Comparison of ENCODE assay signal across 1 cellular context in the genomic region with DNA sequence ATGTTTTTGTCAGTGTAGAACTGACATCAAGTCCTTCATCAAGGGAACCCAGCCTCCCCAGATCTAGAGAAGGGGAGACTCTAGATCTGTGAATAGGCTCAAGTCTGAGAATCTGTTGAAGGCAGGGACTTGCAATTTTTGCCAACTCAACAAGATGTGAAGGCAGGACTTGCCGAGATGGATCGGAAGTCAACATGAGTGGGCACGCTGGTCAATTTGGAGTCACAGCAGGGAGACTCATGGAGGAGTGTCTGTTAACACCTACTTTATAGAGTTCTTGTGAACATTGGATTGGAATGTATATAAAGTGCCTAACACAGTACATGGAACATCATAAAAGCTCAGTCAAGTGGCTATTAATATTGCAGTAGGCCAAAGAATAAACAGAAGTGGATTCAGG.
TF ChIP-seq lines count a peak whose summit lies in the region.

No MANE protein-coding gene starts in this region.

TF ChIP-seq in GM12878, 131 proteins besides CTCF, POLR2A, EP300 and RAD21:
- TF ChIP-seq JUNB (IDR thresholded peaks at IDR 0.05) = no peak
- no peak for TF ChIP-seq SPI1 (IDR thresholded peaks at IDR 0.05; ENCODE audit: borderline replicate concordance, insufficient read depth, low read depth, low read length)
- TF ChIP-seq, protein P1, sequence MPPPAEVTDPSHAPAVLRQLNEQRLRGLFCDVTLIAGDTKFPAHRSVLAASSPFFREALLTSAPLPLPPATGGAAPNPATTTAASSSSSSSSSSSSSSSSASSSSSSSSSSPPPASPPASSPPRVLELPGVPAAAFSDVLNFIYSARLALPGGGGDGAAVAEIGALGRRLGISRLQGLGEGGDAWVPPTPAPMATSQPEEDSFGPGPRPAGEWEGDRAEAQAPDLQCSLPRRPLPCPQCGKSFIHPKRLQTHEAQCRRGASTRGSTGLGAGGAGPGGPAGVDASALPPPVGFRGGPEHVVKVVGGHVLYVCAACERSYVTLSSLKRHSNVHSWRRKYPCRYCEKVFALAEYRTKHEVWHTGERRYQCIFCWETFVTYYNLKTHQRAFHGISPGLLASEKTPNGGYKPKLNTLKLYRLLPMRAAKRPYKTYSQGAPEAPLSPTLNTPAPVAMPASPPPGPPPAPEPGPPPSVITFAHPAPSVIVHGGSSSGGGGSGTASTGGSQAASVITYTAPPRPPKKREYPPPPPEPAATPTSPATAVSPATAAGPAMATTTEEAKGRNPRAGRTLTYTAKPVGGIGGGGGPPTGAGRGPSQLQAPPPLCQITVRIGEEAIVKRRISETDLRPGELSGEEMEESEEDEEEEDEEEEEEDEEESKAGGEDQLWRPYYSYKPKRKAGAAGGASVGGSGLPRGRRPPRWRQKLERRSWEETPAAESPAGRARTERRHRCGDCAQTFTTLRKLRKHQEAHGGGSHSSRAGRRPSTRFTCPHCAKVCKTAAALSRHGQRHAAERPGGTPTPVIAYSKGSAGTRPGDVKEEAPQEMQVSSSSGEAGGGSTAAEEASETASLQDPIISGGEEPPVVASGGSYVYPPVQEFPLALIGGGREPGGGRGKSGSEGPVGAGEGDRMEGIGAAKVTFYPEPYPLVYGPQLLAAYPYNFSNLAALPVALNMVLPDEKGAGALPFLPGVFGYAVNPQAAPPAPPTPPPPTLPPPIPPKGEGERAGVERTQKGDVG (CRISPR knock-in tag; IDR thresholded peaks at IDR 0.05) = no peak
- no peak for TF ChIP-seq MXI1 (IDR thresholded peaks at IDR 0.05; ENCODE audit: low read depth, low read length)
- no peak for TF ChIP-seq ZNF274 (IDR thresholded peaks at IDR 0.05; ENCODE audit: insufficient read depth, insufficient read length)
- no peak for TF ChIP-seq RB1 (IDR thresholded peaks at IDR 0.05; ENCODE audit: borderline replicate concordance)
- TF ChIP-seq CBX5 (IDR thresholded peaks at IDR 0.05; ENCODE audit: low read depth) = no peak
- TF ChIP-seq IRF4 (IDR thresholded peaks at IDR 0.05; ENCODE audit: low read depth, low read length) = no peak
- TF ChIP-seq, protein P2, sequence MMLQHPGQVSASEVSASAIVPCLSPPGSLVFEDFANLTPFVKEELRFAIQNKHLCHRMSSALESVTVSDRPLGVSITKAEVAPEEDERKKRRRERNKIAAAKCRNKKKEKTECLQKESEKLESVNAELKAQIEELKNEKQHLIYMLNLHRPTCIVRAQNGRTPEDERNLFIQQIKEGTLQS (IDR thresholded peaks at IDR 0.05; ENCODE audit: borderline replicate concordance, extremely low read depth, low read depth, low read length) = no peak
- TF ChIP-seq NRF1 (conservative IDR thresholded peaks at IDR 0.05; ENCODE audit: low read depth, low read length) = no peak
- TF ChIP-seq, protein P3, sequence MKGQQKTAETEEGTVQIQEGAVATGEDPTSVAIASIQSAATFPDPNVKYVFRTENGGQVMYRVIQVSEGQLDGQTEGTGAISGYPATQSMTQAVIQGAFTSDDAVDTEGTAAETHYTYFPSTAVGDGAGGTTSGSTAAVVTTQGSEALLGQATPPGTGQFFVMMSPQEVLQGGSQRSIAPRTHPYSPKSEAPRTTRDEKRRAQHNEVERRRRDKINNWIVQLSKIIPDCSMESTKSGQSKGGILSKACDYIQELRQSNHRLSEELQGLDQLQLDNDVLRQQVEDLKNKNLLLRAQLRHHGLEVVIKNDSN (IDR thresholded peaks at IDR 0.05; ENCODE audit: borderline replicate concordance, extremely low read length, insufficient read depth, low read depth, low read length) = no peak
- no peak for TF ChIP-seq RBBP5 (conservative IDR thresholded peaks at IDR 0.05)
- no peak for TF ChIP-seq ZNF207 (IDR thresholded peaks at IDR 0.05; ENCODE audit: borderline replicate concordance)
- no peak for TF ChIP-seq ZNF622 (IDR thresholded peaks at IDR 0.05)
- no peak for TF ChIP-seq FOS (IDR thresholded peaks at IDR 0.05; ENCODE audit: borderline replicate concordance, extremely low read depth, insufficient read length)
- no peak for TF ChIP-seq MEF2B (IDR thresholded peaks at IDR 0.05; ENCODE audit: partially characterized antibody, poor library complexity, severe bottlenecking)
TF ChIP-seq in GM12878: peak in this region for 0.
